Comparison of ENCODE assay signal across 19 cellular contexts in genomic region chrX:40189018-40189417, GRCh38.
A peak's percentile ranks its signal among the peaks of the same experiment; 100 is the strongest.
DNase-seq lines count a peak whose midpoint lies in the region; ATAC-seq, FAIRE-seq and TF ChIP-seq lines count a peak whose summit lies in the region.
"Had no signal": no experiment of that assay in that cellular context is flagged by ENCODE, and none has a peak within 500 bp of the region (broad histone marks: within the 10 kb centered on the region; RNA-seq: fewer than 3 reads in every experiment).

No MANE protein-coding gene starts in this region.

- no peak overlapping the region for H3K4me3 Mint-ChIP-seq in nephron progenitor cell
- H3K4me3 Mint-ChIP-seq: activated T-cell treated with anti-CD3 and anti-CD28 coated beads, Interleukin-2, amount 50 U/mL, for 24 hours had no signal

- no peak overlapping the region for H3K4me3 ChIP-seq in AG10803 (ENCODE audit: low read length)
- peak overlapping the region; percentile 8; the same call in 1 of the 2 replicates for H3K4me3 ChIP-seq in WERI-Rb-1 (ENCODE audit: low read depth, low read length)
- H3K4me3 ChIP-seq in fibroblast of villous mesenchyme (ENCODE audit: low read depth, low read length), result no peak overlapping the region
- H3K4me3 ChIP-seq: esophagus muscularis mucosa, left ventricle myocardium inferior, stomach had no signal

- H3K27me3 Mint-ChIP-seq in nephron progenitor cell (ENCODE audit: low read depth, poor library complexity), result no peaks in the 10 kb centered on the region

- peaks cover 42% of the 10 kb centered on the region for H3K9me3 Mint-ChIP-seq in nephron progenitor cell

- no peak overlapping the region for H3K27ac Mint-ChIP-seq in nephron progenitor cell
- H3K27ac Mint-ChIP-seq: activated T-cell treated with anti-CD3 and anti-CD28 coated beads, Interleukin-2, amount 50 U/mL, for 24 hours; progenitor cell of endocrine pancreas had no signal

- ATAC-seq in HG02973 (IDR thresholded peaks at IDR 0.05; ENCODE audit: unreplicated experiment), result no peak
- no peak for ATAC-seq in GM21528 (IDR thresholded peaks at IDR 0.05; ENCODE audit: low FRiP score, unreplicated experiment)

- TF ChIP-seq POLR2A in GM12891 (IDR thresholded peaks at IDR 0.05; ENCODE audit: low read depth, low read length), result no peak

- H3K36me3 ChIP-seq in WERI-Rb-1, result no peaks in the 10 kb centered on the region
- H3K36me3 ChIP-seq: BE2C, esophagus muscularis mucosa, left ventricle myocardium inferior, stomach had no signal

- peak; percentile 53 for DNase-seq in AG10803 (ENCODE audit: low read depth)
- no peak for DNase-seq in GM12891 (ENCODE audit: insufficient read length, low spot score)
- DNase-seq in WERI-Rb-1, result no peak
- DNase-seq in fibroblast of villous mesenchyme (ENCODE audit: low read depth), result peak; percentile 41
- DNase-seq in nephron progenitor cell, result no peak
- no peak for DNase-seq in iPS-NIHi7 (ENCODE audit: extremely low spot score)
- DNase-seq: activated CD4-positive, alpha-beta T cell treated with anti-CD3 and anti-CD28 coated beads for 1 hour; activated T-cell treated with anti-CD3 and anti-CD28 coated beads, Interleukin-2, amount 50 U/mL, for 24 hours; BE2C; left ventricle myocardium inferior; NCI-H1694; stimulated activated CD4-positive, alpha-beta T cell treated with anti-CD3 and anti-CD28 coated beads, Interleukin-12 subunit alpha, Interleukin-12 subunit beta, amount 100 ng/mL, for 4 hours; stomach; T-helper 1 cell had no signal

- TF ChIP-seq CTCF in AG10803 (conservative IDR thresholded peaks at IDR 0.05; ENCODE audit: low read length), result no peak
- TF ChIP-seq CTCF in WERI-Rb-1 (IDR thresholded peaks at IDR 0.05; ENCODE audit: low read depth, low read length), result no peak
- no peak for TF ChIP-seq CTCF in fibroblast of villous mesenchyme (IDR thresholded peaks at IDR 0.05; ENCODE audit: insufficient read depth, low read depth, low read length)
- TF ChIP-seq CTCF in nephron progenitor cell (IDR thresholded peaks at IDR 0.05), result no peak

- peaks cover 18% of the 10 kb centered on the region for H3K27me3 ChIP-seq in WERI-Rb-1 (ENCODE audit: insufficient read depth, low read depth, severe bottlenecking)
- H3K27me3 ChIP-seq: BE2C, esophagus muscularis mucosa, stomach had no signal

- no peak overlapping the region; the same call in 1 of the 2 replicates for H3K27ac ChIP-seq in WERI-Rb-1
- H3K27ac ChIP-seq: esophagus muscularis mucosa, left ventricle myocardium inferior, stomach had no signal

- no peak for FAIRE-seq in GM12891 (lab: Jason Lieb, UNC)
- FAIRE-seq: urothelium cell line had no signal

- peaks cover 11% of the 10 kb centered on the region for H3K36me3 Mint-ChIP-seq in nephron progenitor cell (ENCODE audit: low read depth)

- H3K4me1 Mint-ChIP-seq in nephron progenitor cell, result peaks cover 16% of the 10 kb centered on the region

- H3K9me3 ChIP-seq in WERI-Rb-1 (ENCODE audit: severe bottlenecking), result peaks cover 21% of the 10 kb centered on the region
- H3K9me3 ChIP-seq: BE2C had no signal

TF ChIP-seq in GM12891, 5 proteins besides CTCF, POLR2A, EP300 and RAD21:
- no peak for TF ChIP-seq PAX5 (IDR thresholded peaks at IDR 0.05; ENCODE audit: insufficient read depth, low read length, severe bottlenecking)
- TF ChIP-seq POU2F2 (IDR thresholded peaks at IDR 0.05; ENCODE audit: low read depth, low read length), result peak; percentile 38; the same call in 1 of the 2 replicates

Comparison
In these comparisons a context has a peak if more than half of its experiments do, and no peak if none do; other contexts are left out.
1. DNase-seq: peak in AG10803 (single experiment) and fibroblast of villous mesenchyme (single experiment); none in GM12891 (single experiment), WERI-Rb-1 (single experiment), nephron progenitor cell (single experiment) and iPS-NIHi7 (single experiment).